Comparison of ENCODE assay signal across 1 cellular context in genomic region chr22:46515208-46516111, GRCh38.
TF ChIP-seq lines count a peak whose summit lies in the region.

No MANE protein-coding gene starts in this region.

TF ChIP-seq in SK-N-SH treated with all-trans-retinoic acid at 6 μM for 48 hours, 23 proteins besides CTCF, POLR2A, EP300 and RAD21 (continued from another document):
- TF ChIP-seq PPARA (CRISPR knock-in tag; IDR thresholded peaks at IDR 0.05; ENCODE audit: borderline replicate concordance) (no peak), ESRRG (CRISPR knock-in tag; IDR thresholded peaks at IDR 0.05) (no peak), ZNF8 (CRISPR knock-in tag; IDR thresholded peaks at IDR 0.05) (no peak), TOX (CRISPR knock-in tag; IDR thresholded peaks at IDR 0.05; ENCODE audit: borderline replicate concordance) (no peak), CSDC2 (CRISPR knock-in tag; IDR thresholded peaks at IDR 0.05) (no peak), TSHZ2 (CRISPR knock-in tag; IDR thresholded peaks at IDR 0.05) (no peak), ZC3H10 (CRISPR knock-in tag; IDR thresholded peaks at IDR 0.05) (no peak), OSR1 (CRISPR knock-in tag; IDR thresholded peaks at IDR 0.05) (no peak), ISL1 (CRISPR knock-in tag; IDR thresholded peaks at IDR 0.05) (no peak), ARNTL (CRISPR knock-in tag; IDR thresholded peaks at IDR 0.05; ENCODE audit: borderline replicate concordance, low read depth) (no peak), BACH2 (CRISPR knock-in tag; IDR thresholded peaks at IDR 0.05; ENCODE audit: borderline replicate concordance) (no peak), POU6F1 (CRISPR knock-in tag; IDR thresholded peaks at IDR 0.05; ENCODE audit: borderline replicate concordance, low read depth) (no peak), RARB (CRISPR knock-in tag; IDR thresholded peaks at IDR 0.05) (no peak)
TF ChIP-seq in SK-N-SH treated with all-trans-retinoic acid at 6 μM for 48 hours: peak in this region for 0.
